Comparison of ENCODE assay signal across 12 cellular contexts in genomic region chr1:53725238-53725689, GRCh38. TPM values are rescaled to one million over a fixed set of nuclear protein-coding genes. Genes with fewer than 3 reads are reported as not detected.
DNase-seq lines count a peak whose midpoint lies in the region; ATAC-seq, FAIRE-seq and TF ChIP-seq lines count a peak whose summit lies in the region.
"Had no signal": no experiment of that assay in that cellular context is flagged by ENCODE, and none has a peak within 500 bp of the region (broad histone marks: within the 10 kb centered on the region; RNA-seq: fewer than 3 reads in every experiment).

No MANE protein-coding gene starts in this region.

- no peaks in the 10 kb centered on the region for H4K20me1 ChIP-seq in fibroblast of lung (ENCODE audit: control insufficient read depth, extremely low read depth, insufficient read depth, low read length)

- H3K79me2 ChIP-seq in fibroblast of lung (ENCODE audit: control insufficient read depth, insufficient read depth, low read length) = no peaks in the 10 kb centered on the region

- H3K4me1 ChIP-seq in A549 (no peaks in the 10 kb centered on the region), fibroblast of lung (ENCODE audit: control insufficient read depth, extremely low read depth, insufficient read depth, low read length) (no peaks in the 10 kb centered on the region), lower lobe of right lung (no peaks in the 10 kb centered on the region)

- no CpG with 5 or more reads among the region's 6 CpGs for WGBS in A549 (ENCODE audit: missing lambda C conversion rate)

- no peak for TF ChIP-seq EP300 in A549 (IDR thresholded peaks at IDR 0.05)

- H3K4me3 ChIP-seq in A549 = no peak overlapping the region
- H3K4me3 ChIP-seq in fibroblast of lung (replicated peaks in 1 of 4; ENCODE audit: control extremely low read depth in 1 of 4, insufficient read depth in 1 of 4, low read depth in 3 of 4, low read length in 4 of 4) = no peak overlapping the region
- H3K4me3 ChIP-seq in lower lobe of right lung = no peak overlapping the region

- H3K27me3 ChIP-seq in fibroblast of lung (ENCODE audit: control insufficient read depth, insufficient read depth, low read length) (no peaks in the 10 kb centered on the region), lower lobe of right lung (ENCODE audit: low read depth) (peaks cover 5% of the 10 kb centered on the region)

- no peak for TF ChIP-seq POLR2A in A549 (IDR thresholded peaks at IDR 0.05; ENCODE audit: low read length)

- H3K4me2 ChIP-seq in A549 = no peak overlapping the region
- H3K4me2 ChIP-seq in fibroblast of lung (ENCODE audit: extremely low read depth, insufficient read depth, low read length) = no peak overlapping the region
- H3K4me2 ChIP-seq: KMS-11 had no signal

- no peak for TF ChIP-seq CTCF in A549 (IDR thresholded peaks at IDR 0.05)
- peak in 1 of 2 donors; percentile 12 for TF ChIP-seq CTCF in fibroblast of lung (conservative IDR thresholded peaks at IDR 0.05 in 1 of 2, IDR thresholded peaks at IDR 0.05 in 1 of 2; ENCODE audit: low read depth in 1 of 2, low read length in 2 of 2)
- TF ChIP-seq CTCF in lower lobe of right lung (IDR thresholded peaks at IDR 0.05) = no peak

- H3K9ac ChIP-seq in fibroblast of lung (ENCODE audit: insufficient read depth, low read length) = no peak overlapping the region
- H3K9ac ChIP-seq: KMS-11 had no signal

- intact Hi-C loops in lower lobe of right lung (cut with DNase I) = no loop called here

- H3K9me3 ChIP-seq in A549 (no peaks in the 10 kb centered on the region), fibroblast of lung (ENCODE audit: control insufficient read depth, insufficient read depth, low read depth, low read length) (no peaks in the 10 kb centered on the region), lower lobe of right lung (no peaks in the 10 kb centered on the region)

- H3K27ac ChIP-seq in A549 (no peak overlapping the region), fibroblast of lung (ENCODE audit: insufficient read depth, low read length) (no peak overlapping the region), lower lobe of right lung (no peak overlapping the region)
- H3K27ac ChIP-seq: KMS-11 had no signal

- ATAC-seq in A549 = peak; percentile 64 to 76; a peak in 4 of 6 replicates
- no peak for ATAC-seq in lower lobe of right lung
- no peak for ATAC-seq in HG03354 (IDR thresholded peaks at IDR 0.05; ENCODE audit: poor library complexity, severe bottlenecking, unreplicated experiment)

- CTCF ChIA-PET in A549 (lab: Yijun Ruan, JAX) = interaction anchor here (0.9 to 1.1 kb wide), 2 partner anchors 29 to 239 kb away, joined by 3 read pairs; no protein-coding TSS in a partner anchor

- FAIRE-seq in A549 (lab: Jason Lieb, UNC) (no peak), RCC 7860 (lab: Jason Lieb, UNC) (no peak)

- H3K36me3 ChIP-seq in fibroblast of lung (ENCODE audit: control insufficient read depth, insufficient read depth, low read length) (no peaks in the 10 kb centered on the region), lower lobe of right lung (no peaks in the 10 kb centered on the region)

- POLR2A ChIA-PET in A549 (lab: Yijun Ruan, JAX) = no interaction called here

- no peak overlapping the region for H2AFZ ChIP-seq in fibroblast of lung (ENCODE audit: low read length)

- TF ChIP-seq RAD21 in A549 (conservative IDR thresholded peaks at IDR 0.05 in 1 of 2, IDR thresholded peaks at IDR 0.05 in 1 of 2) = no peak

- DNase-seq in A549 (ENCODE audit: low read depth in 1 of 2, low spot score in 1 of 2) = peak in 1 of 2 experiments; percentile 14
- peak; percentile 40 for DNase-seq in EH (ENCODE audit: low read depth)
- DNase-seq in RCC 7860 (ENCODE audit: low spot score) = peak; percentile 54
- DNase-seq in fibroblast of lung (ENCODE audit: low read depth in 2 of 2) = peak; percentile 15 to 83
- DNase-seq in NCI-H2081 treated with DMSO at 0.1 percent for 48 hours (lab: John Stamatoyannopoulos, UW) = no peak
- no peak for DNase-seq in activated CD8-positive, alpha-beta memory T cell treated with anti-CD3 and anti-CD28 coated beads for 24 hours
- no peak for DNase-seq in lower lobe of right lung
- DNase-seq: activated T-cell treated with anti-CD3 and anti-CD28 coated beads, Interleukin-2, amount 50 U/mL, for 24 hours; cerebellar nuclear complex had no signal

TF ChIP-seq in A549, 52 proteins besides CTCF, POLR2A, EP300 and RAD21:
- TF ChIP-seq SMC3 (IDR thresholded peaks at IDR 0.05) (no peak), RARB (CRISPR knock-in tag; IDR thresholded peaks at IDR 0.05) (no peak), ZSCAN20 (CRISPR knock-in tag; IDR thresholded peaks at IDR 0.05) (no peak), CBX8 (IDR thresholded peaks at IDR 0.05) (no peak)
TF ChIP-seq in A549: peak in this region for 0.

RNA-seq across cellular contexts. Expression of gene GLIS1, which starts 13.7 kb away (rescaled TPM):
- polyA plus RNA-seq in A549 (2011; rRNA removed) (not detected in 2 replicates), A549 (2017; fragmentation: RNase III; extraction: RNeasy Plus Mini Kit Qiagen cat#74134 plus additional on column Dnase treatment) (0.04 TPM in 2 of 3 replicates, not detected in the other), fibroblast of lung (0.05 and 0.11 TPM in 2 replicates)
- polyA plus RNA-seq in A549 (2012; cell fraction: cytosol; rRNA removed) = not detected in 2 replicates
- polyA plus RNA-seq in A549 (2012; cell fraction: nucleus; rRNA removed) = 0.01 TPM in 1 of 2 replicates, not detected in the other
- not detected in 2 replicates for polyA minus RNA-seq in A549 (2011; rRNA and poly(A)+ RNA removed)
- total RNA-seq in fibroblast of lung (under 0.01 TPM in 1 of 2 replicates, not detected in the other), lower lobe of right lung (not detected)
- 0.22 and 0.46 TPM in 2 replicates for polyA plus RNA-seq in fibroblast of lung (2012)
- 0.12 and 0.22 TPM in 2 replicates for polyA minus RNA-seq in fibroblast of lung (ENCODE audit: low replicate concordance)
- total RNA-seq: mononuclear cell had no signal

Comparison
In these comparisons a context has a peak if more than half of its experiments do, and no peak if none do; other contexts are left out.
1. ATAC-seq: peak in A549 (2 of 2); none in lower lobe of right lung (0 of 2) and HG03354 (single experiment).
2. DNase-seq: peak in EH (single experiment), RCC 7860 (single experiment) and fibroblast of lung (2 of 2); none in NCI-H2081 treated with DMSO at 0.1 percent for 48 hours (single experiment), activated CD8-positive, alpha-beta memory T cell treated with anti-CD3 and anti-CD28 coated beads for 24 hours (single experiment) and lower lobe of right lung (single experiment).